Comparison of ENCODE assay signal across 9 cellular contexts in genomic region chr3:148518520-148518919, GRCh38.
"Had no signal": no experiment of that assay in that cellular context is flagged by ENCODE, and none has a peak within 500 bp of the region (broad histone marks: within the 10 kb centered on the region; RNA-seq: fewer than 3 reads in every experiment).

No MANE protein-coding gene starts in this region.

- H3K9me3 Mint-ChIP-seq: GM23338, HFFc6 had no signal

- ATAC-seq: GM23338, HCT116 had no signal

- FAIRE-seq: H1, H54, HTR-8/SVneo had no signal

- H3K4me2 ChIP-seq: GM23338 had no signal

- H2AFZ ChIP-seq: GM23338 had no signal

- H3K27ac Mint-ChIP-seq: GM23338, HFFc6, IgD-negative memory B cell had no signal

- H3K4me1 ChIP-seq: HAP-1 had no signal

- H3K9me3 ChIP-seq: HAP-1 had no signal

- H3K4me1 Mint-ChIP-seq: GM23338, IgD-negative memory B cell had no signal

- DNase-seq: HFFc6, KBM-7 had no signal

- H3K36me3 Mint-ChIP-seq: IgD-negative memory B cell had no signal

- H3K36me3 ChIP-seq: HAP-1 had no signal

- H3K4me3 Mint-ChIP-seq: GM23338, HFFc6, IgD-negative memory B cell had no signal

- H3K4me3 ChIP-seq: GM23338, HAP-1 had no signal
